8 cellular contexts compared by ENCODE assay signal in the genomic region with DNA sequence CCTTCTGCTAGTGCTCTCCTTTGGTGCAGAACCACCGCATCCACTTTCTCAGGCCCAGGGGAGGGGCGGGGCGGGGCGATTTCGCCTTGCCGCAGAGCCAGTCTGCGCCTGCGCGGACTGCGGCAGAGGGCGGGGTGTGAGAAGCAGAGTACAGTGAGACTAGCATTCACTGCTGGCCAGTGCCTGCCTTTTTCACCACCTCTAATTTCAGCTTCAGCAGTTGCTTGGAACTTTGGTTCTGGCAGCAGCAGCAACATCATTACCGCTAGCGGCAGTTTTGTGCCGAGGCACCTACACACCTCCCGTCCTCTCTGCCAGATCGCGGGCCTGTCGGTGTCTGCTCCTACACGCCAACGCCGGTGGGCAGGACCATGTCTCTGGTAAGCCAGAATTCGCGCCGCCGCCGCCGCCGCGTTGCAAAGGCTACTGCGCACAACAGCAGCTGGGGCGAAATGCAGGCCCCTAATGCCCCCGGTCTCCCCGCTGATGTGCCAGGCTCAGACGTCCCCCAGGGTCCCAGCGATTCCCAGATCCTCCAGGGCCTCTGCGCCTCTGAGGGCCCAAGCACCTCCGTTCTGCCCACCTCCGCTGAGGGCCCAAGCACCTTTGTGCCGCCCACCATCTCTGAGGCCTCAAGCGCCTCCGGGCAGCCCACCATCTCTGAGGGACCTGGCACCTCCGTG. TPM values are rescaled to one million over a fixed set of nuclear protein-coding genes. Genes with fewer than 3 reads are reported as not detected.
DNase-seq lines count a peak whose midpoint lies in the region; ATAC-seq lines count a peak whose summit lies in the region.

A gene with protein sequence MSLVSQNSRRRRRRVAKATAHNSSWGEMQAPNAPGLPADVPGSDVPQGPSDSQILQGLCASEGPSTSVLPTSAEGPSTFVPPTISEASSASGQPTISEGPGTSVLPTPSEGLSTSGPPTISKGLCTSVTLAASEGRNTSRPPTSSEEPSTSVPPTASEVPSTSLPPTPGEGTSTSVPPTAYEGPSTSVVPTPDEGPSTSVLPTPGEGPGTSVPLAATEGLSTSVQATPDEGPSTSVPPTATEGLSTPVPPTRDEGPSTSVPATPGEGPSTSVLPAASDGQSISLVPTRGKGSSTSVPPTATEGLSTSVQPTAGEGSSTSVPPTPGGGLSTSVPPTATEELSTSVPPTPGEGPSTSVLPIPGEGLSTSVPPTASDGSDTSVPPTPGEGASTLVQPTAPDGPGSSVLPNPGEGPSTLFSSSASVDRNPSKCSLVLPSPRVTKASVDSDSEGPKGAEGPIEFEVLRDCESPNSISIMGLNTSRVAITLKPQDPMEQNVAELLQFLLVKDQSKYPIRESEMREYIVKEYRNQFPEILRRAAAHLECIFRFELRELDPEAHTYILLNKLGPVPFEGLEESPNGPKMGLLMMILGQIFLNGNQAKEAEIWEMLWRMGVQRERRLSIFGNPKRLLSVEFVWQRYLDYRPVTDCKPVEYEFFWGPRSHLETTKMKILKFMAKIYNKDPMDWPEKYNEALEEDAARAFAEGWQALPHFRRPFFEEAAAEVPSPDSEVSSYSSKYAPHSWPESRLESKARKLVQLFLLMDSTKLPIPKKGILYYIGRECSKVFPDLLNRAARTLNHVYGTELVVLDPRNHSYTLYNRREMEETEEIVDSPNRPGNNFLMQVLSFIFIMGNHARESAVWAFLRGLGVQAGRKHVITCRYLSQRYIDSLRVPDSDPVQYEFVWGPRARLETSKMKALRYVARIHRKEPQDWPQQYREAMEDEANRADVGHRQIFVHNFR (plus strand): TSS at position 151 of the 683 bp plus-strand sequence. CDS start 221 bp downstream, at position 372.

- ATAC-seq in GM18909 (IDR thresholded peaks at IDR 0.05; ENCODE audit: poor library complexity, unreplicated experiment), result peak; percentile 91
- ATAC-seq in HG03159 (IDR thresholded peaks at IDR 0.05; ENCODE audit: unreplicated experiment), result peak; percentile 88

- no peaks in the 10 kb centered on the region for H3K27me3 ChIP-seq in mononuclear cell (ENCODE audit: insufficient read depth, low read length)

- no peaks in the 10 kb centered on the region for H3K9me3 ChIP-seq in mononuclear cell (ENCODE audit: low read depth, low read length)

- peak within 1 kb of the TSS; percentile 49 for H3K4me3 ChIP-seq in mononuclear cell (ENCODE audit: low read length)

- H3K4me1 ChIP-seq in mononuclear cell (ENCODE audit: insufficient read depth, low read length), result peaks cover 5% of the 10 kb centered on the region

- DNase-seq in ACHN (peak; percentile 61), NCI-H524 (lab: John Stamatoyannopoulos, UW) (peak; percentile 37 to 61), epidermal melanocyte (ENCODE audit: insufficient read length, low spot score) (peak; percentile 31)
- DNase-seq in activated CD8-positive, alpha-beta memory T cell treated with anti-CD3 and anti-CD28 coated beads, Interleukin-2, amount 50 U/mL, for 48 hours, result peak; percentile 83
- peak; percentile 62 to 71 for DNase-seq in stimulated activated CD8-positive, alpha-beta memory T cell treated with anti-CD3 and anti-CD28 coated beads, Interleukin-2, amount 100 ng/mL, for 48 hours (ENCODE audit: low read depth in 2 of 2)

- in situ Hi-C loops in ACHN (cut with HindIII; ENCODE audit: low pct_ligation_motif_present, low pct_unique_long_range_greater_than_20kb, low sequenced_read_pairs), result no loop called here

RNA-seq across cellular contexts. Expression of the gene that starts here (rescaled TPM):
- 6.4 TPM for total RNA-seq in mononuclear cell

Comparison
In these comparisons a context has a peak if more than half of its experiments do, and no peak if none do; other contexts are left out.
1. Peak in every context shown above with its lines: DNase-seq, ATAC-seq and H3K4me3 ChIP-seq.
2. DNase-seq: peak in every context shown above with its lines; median percentile 83 in activated CD8-positive, alpha-beta memory T cell treated with anti-CD3 and anti-CD28 coated beads, Interleukin-2, amount 50 U/mL, for 48 hours; 66 in stimulated activated CD8-positive, alpha-beta memory T cell treated with anti-CD3 and anti-CD28 coated beads, Interleukin-2, amount 100 ng/mL, for 48 hours; 61 in ACHN; 49 in NCI-H524; 31 in epidermal melanocyte.